In genomic region chr13:25301347-25302113, GRCh38 we compare ENCODE assay signal across 8 cellular contexts. TPM values are rescaled to one million over a fixed set of nuclear protein-coding genes. Genes with fewer than 3 reads are reported as not detected.
DNase-seq lines count a peak whose midpoint lies in the region; ATAC-seq and TF ChIP-seq lines count a peak whose summit lies in the region.

NUP58 (plus strand) TSS chr13:25301625; CDS start chr13:25301774, 149 bp downstream.

- H3K27ac Mint-ChIP-seq in neural progenitor cell = peak within 1 kb of the TSS; percentile 94

- H3K36me3 ChIP-seq in neural progenitor cell = peaks cover 9% of the 10 kb centered on the region

- DNase-seq in GF-D8 (lab: John Stamatoyannopoulos, UW) = peak; percentile 87
- peak; percentile 75 for DNase-seq in HEK293T (ENCODE audit: extremely low spot score)
- peak; percentile 89 for DNase-seq in MV-4-11 (lab: John Stamatoyannopoulos, UW)
- DNase-seq in SK-MEL-5 (ENCODE audit: low read depth, low spot score) = peak; percentile 94
- DNase-seq in activated naive CD4-positive, alpha-beta T cell treated with Interleukin-2 at 50 U/mL for 16 hours = peak; percentile 95
- DNase-seq in foreskin keratinocyte = peak; percentile 82 to 89
- peak; percentile 83 for DNase-seq in neural progenitor cell (ENCODE audit: low spot score)
- peak; percentile 91 for DNase-seq in stromal cell of bone marrow (ENCODE audit: low read depth)

- H3K4me1 Mint-ChIP-seq in neural progenitor cell = peaks cover 19% of the 10 kb centered on the region

- H3K27me3 ChIP-seq in foreskin keratinocyte (peaks cover 4% of the 10 kb centered on the region), neural progenitor cell (peaks cover 33% of the 10 kb centered on the region)

- peak; percentile 98 for ATAC-seq in foreskin keratinocyte

- no peaks in the 10 kb centered on the region for H3K9me3 ChIP-seq in neural progenitor cell (ENCODE audit: low read depth)

- H3F3A ChIP-seq in neural progenitor cell (ENCODE audit: low read depth) = no peaks in the 10 kb centered on the region

- H3K4me1 ChIP-seq in foreskin keratinocyte = no peaks in the 10 kb centered on the region
- peaks cover 10% of the 10 kb centered on the region for H3K4me1 ChIP-seq in neural progenitor cell

- CTCF ChIA-PET in HEK293T (lab: Yijun Ruan, JAX) = no interaction called here

- peaks cover 54% of the 10 kb centered on the region for H3K79me2 ChIP-seq in neural progenitor cell (ENCODE audit: low read depth)

- peaks cover 2% of the 10 kb centered on the region for H3K27me3 Mint-ChIP-seq in neural progenitor cell (ENCODE audit: insufficient read depth, low read depth)

- no peaks in the 10 kb centered on the region for H3K9me3 Mint-ChIP-seq in neural progenitor cell

- peak within 1 kb of the TSS; percentile 82 for H3K27ac ChIP-seq in foreskin keratinocyte
- no peak within 1 kb of the TSS for H3K27ac ChIP-seq in neural progenitor cell

- peaks cover 31% of the 10 kb centered on the region for H4K20me1 ChIP-seq in neural progenitor cell (ENCODE audit: low read depth)

- peaks cover 15% of the 10 kb centered on the region for H3K36me3 Mint-ChIP-seq in neural progenitor cell

- H3K9ac ChIP-seq in neural progenitor cell = peak within 1 kb of the TSS; percentile 71

- in situ Hi-C loops in SK-MEL-5 (cut with HindIII; ENCODE audit: low pct_unique_long_range_greater_than_20kb, low sequenced_read_pairs) = no loop called here

- POLR2A ChIA-PET in HEK293T (lab: Yijun Ruan, JAX) = interaction anchor here (1.4 kb wide), 1 partner anchor 10 kb away, joined by 5 read pairs; no protein-coding TSS in a partner anchor

- peak within 1 kb of the TSS; percentile 89 for H3K4me2 ChIP-seq in neural progenitor cell

- H3K4me3 ChIP-seq in neural progenitor cell = peak within 1 kb of the TSS; percentile 68

- peak within 1 kb of the TSS; percentile 86 for H2AFZ ChIP-seq in neural progenitor cell (replicated peaks)

- H3K4me3 Mint-ChIP-seq in neural progenitor cell = peak within 1 kb of the TSS; percentile 97

- no peak for TF ChIP-seq CTCF in foreskin keratinocyte (conservative IDR thresholded peaks at IDR 0.05)
- no peak for TF ChIP-seq CTCF in neural progenitor cell (IDR thresholded peaks at IDR 0.05)

TF ChIP-seq in HEK293T, 16 proteins besides CTCF, POLR2A, EP300 and RAD21:
- TF ChIP-seq L3MBTL2 (conservative IDR thresholded peaks at IDR 0.05) (peak; percentile 59), ARNT (IDR thresholded peaks at IDR 0.05) (peak; percentile 75), FOXM1 (IDR thresholded peaks at IDR 0.05; ENCODE audit: borderline replicate concordance) (no peak)

RNA-seq across cellular contexts. Expression of gene NUP58, which starts in this region (rescaled TPM):
- total RNA-seq in SK-MEL-5 (2014; rRNA removed; shearing (Covaris generic)) = 81.3 and 85.9 TPM in 2 replicates
- 75.6 and 95.1 TPM in 2 replicates for polyA plus RNA-seq in SK-MEL-5 (2015; cell fraction: cytosol; rRNA removed)
- 80.1 and 88.4 TPM in 2 replicates for polyA plus RNA-seq in SK-MEL-5 (2015; cell fraction: nucleus; rRNA removed)
- total RNA-seq in foreskin keratinocyte = 54.7 and 57.0 TPM in 2 replicates
- polyA plus RNA-seq in foreskin keratinocyte = 11.5 and 15.3 TPM in 2 replicates
- 109 and 138 TPM in 2 replicates for total RNA-seq in neural progenitor cell (ENCODE audit: low replicate concordance)
